Comparison of ENCODE assay signal across 10 cellular contexts in the genomic region with DNA sequence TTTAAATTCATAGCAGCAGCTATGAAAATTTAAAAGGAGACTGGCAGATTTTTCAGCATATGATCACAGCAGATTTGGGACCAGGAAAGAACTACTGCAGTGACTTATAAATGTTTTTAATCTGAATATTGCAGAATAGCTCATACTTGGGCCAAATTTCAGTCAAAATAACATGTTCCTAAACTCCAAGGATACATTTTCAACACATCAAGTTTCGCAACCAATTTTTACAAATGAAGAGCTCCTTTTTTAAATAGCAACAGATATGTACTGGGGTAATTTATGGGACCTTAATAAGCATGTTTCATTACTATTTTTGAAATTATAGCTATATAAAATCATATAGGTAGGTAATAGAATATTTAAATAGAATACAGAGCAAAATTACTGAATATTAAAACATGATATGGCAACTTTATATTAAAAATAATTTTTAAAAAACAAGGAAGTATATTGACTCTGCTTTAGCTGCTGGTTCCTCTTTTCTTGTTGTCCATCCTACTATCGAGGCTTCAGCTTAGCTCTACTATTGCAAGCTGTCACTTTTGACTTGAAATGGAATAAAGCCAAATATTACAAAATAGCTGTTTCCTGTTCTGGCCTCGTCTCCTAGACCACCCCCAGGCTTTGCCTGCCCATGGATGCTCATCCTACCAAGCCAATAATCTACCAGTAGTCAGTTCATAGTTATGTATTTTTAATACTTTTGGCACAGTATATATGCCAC.
DNase-seq lines count a peak whose midpoint lies in the region; ATAC-seq and TF ChIP-seq lines count a peak whose summit lies in the region.
"Had no signal": no experiment of that assay in that cellular context is flagged by ENCODE, and none has a peak within 500 bp of the region (broad histone marks: within the 10 kb centered on the region; RNA-seq: fewer than 3 reads in every experiment).

No MANE protein-coding gene starts in this region.

- H3K9ac ChIP-seq in fibroblast of lung (ENCODE audit: insufficient read depth, low read length) = no peak overlapping the region

- peak overlapping the region; percentile 59 for H3K4me2 ChIP-seq in fibroblast of lung (ENCODE audit: extremely low read depth, insufficient read depth, low read length)

- no peaks in the 10 kb centered on the region for H4K20me1 ChIP-seq in fibroblast of lung (ENCODE audit: control insufficient read depth, extremely low read depth, insufficient read depth, low read length)

- H3K4me1 ChIP-seq in fibroblast of lung (ENCODE audit: control insufficient read depth, extremely low read depth, insufficient read depth, low read length) = peaks cover 9% of the 10 kb centered on the region
- peaks cover 68% of the 10 kb centered on the region in 2 donors for H3K4me1 ChIP-seq in gastrocnemius medialis

- no peaks in the 10 kb centered on the region for H3K9me3 ChIP-seq in fibroblast of lung (ENCODE audit: control insufficient read depth, insufficient read depth, low read depth, low read length)
- no peaks in the 10 kb centered on the region for H3K9me3 ChIP-seq in gastrocnemius medialis

- intact Hi-C loops in gastrocnemius medialis (cut with DNase I; ENCODE audit: low total_unique reads) = no loop called here

- H3K36me3 ChIP-seq in fibroblast of lung (ENCODE audit: control insufficient read depth, insufficient read depth, low read length) = no peaks in the 10 kb centered on the region
- H3K36me3 ChIP-seq in gastrocnemius medialis = no peaks in the 10 kb centered on the region

- peak; percentile 43 for ATAC-seq in GM19035 (IDR thresholded peaks at IDR 0.05; ENCODE audit: unreplicated experiment)
- peak; percentile 42 to 50 for ATAC-seq in gastrocnemius medialis

- DNase-seq in RPMI8226 = peak; percentile 69
- peak; percentile 20 to 80 for DNase-seq in fibroblast of lung (ENCODE audit: low read depth in 2 of 2)
- DNase-seq in gastrocnemius medialis = no peak
- no peak for DNase-seq in activated CD8-positive, alpha-beta memory T cell treated with anti-CD3 and anti-CD28 coated beads, Interleukin-2, amount 50 U/mL, for 48 hours
- no peak for DNase-seq in hepatic stellate cell (ENCODE audit: low spot score)
- no peak for DNase-seq in DMS153 treated with DMSO at 0.1 percent for 48 hours (lab: John Stamatoyannopoulos, UW; ENCODE audit: unreplicated experiment)
- no peak for DNase-seq in NCI-H1105 treated with DMSO at 0.1 percent for 48 hours (lab: John Stamatoyannopoulos, UW)
- DNase-seq: NCI-H748 treated with DMSO at 0.1 percent for 48 hours; stimulated activated CD4-positive, alpha-beta T cell treated with anti-CD3 and anti-CD28 coated beads, Interleukin-2, amount 100 ng/mL, for 48 hours had no signal

- H3K27ac ChIP-seq in fibroblast of lung (ENCODE audit: insufficient read depth, low read length) = no peak overlapping the region
- H3K27ac ChIP-seq in gastrocnemius medialis = peak overlapping the region; percentile 10 to 88 (median 61)

- H3K27me3 ChIP-seq in fibroblast of lung (ENCODE audit: control insufficient read depth, insufficient read depth, low read length) = no peaks in the 10 kb centered on the region
- no peaks in the 10 kb centered on the region for H3K27me3 ChIP-seq in gastrocnemius medialis

- H3K4me3 ChIP-seq in fibroblast of lung (replicated peaks in 1 of 4; ENCODE audit: control extremely low read depth in 1 of 4, insufficient read depth in 1 of 4, low read depth in 3 of 4, low read length in 4 of 4) (no peak overlapping the region), gastrocnemius medialis (peak overlapping the region in 1 of 4 donors; percentile 7)

- peaks cover 86% of the 10 kb centered on the region for H3K79me2 ChIP-seq in fibroblast of lung (ENCODE audit: control insufficient read depth, insufficient read depth, low read length)

- TF ChIP-seq POLR2A in gastrocnemius medialis (IDR thresholded peaks at IDR 0.05) = no peak

- TF ChIP-seq CTCF in fibroblast of lung (conservative IDR thresholded peaks at IDR 0.05 in 1 of 2, IDR thresholded peaks at IDR 0.05 in 1 of 2; ENCODE audit: low read depth in 1 of 2, low read length in 2 of 2) (no peak), gastrocnemius medialis (IDR thresholded peaks at IDR 0.05 in 4 of 5, conservative IDR thresholded peaks at IDR 0.05 in 1 of 5) (no peak)

- in situ Hi-C loops in gastrocnemius medialis (cut with MboI; ENCODE audit: low sequenced_read_pairs in 4 of 4) = loop anchor here in 1 of 4 donors (25.0 kb wide), 1 partner anchor 1169 kb away; no protein-coding TSS in a partner anchor

- H2AFZ ChIP-seq in fibroblast of lung (ENCODE audit: low read length) = no peak overlapping the region

Comparison
In these comparisons a context has a peak if more than half of its experiments do, and no peak if none do; other contexts are left out.
1. DNase-seq: peak in RPMI8226 (single experiment) and fibroblast of lung (2 of 2); none in gastrocnemius medialis (0 of 2), activated CD8-positive, alpha-beta memory T cell treated with anti-CD3 and anti-CD28 coated beads, Interleukin-2, amount 50 U/mL, for 48 hours (single experiment), hepatic stellate cell (single experiment), DMS153 treated with DMSO at 0.1 percent for 48 hours (single experiment) and NCI-H1105 treated with DMSO at 0.1 percent for 48 hours (single experiment).